8 cellular contexts compared by ENCODE assay signal in genomic region chr12:132597333-132598283, GRCh38. TPM values are rescaled to one million over a fixed set of nuclear protein-coding genes. Genes with fewer than 3 reads are reported as not detected.
DNase-seq lines count a peak whose midpoint lies in the region; ATAC-seq, FAIRE-seq and TF ChIP-seq lines count a peak whose summit lies in the region.

No MANE protein-coding gene starts in this region.

- H3K14ac ChIP-seq in H1 (ENCODE audit: insufficient read length), result no peak overlapping the region

- BruUV-seq in PC-9 (replicated peaks; lab: Mats Ljungman, UMichigan), result no TSS peak

- POLR2A ChIA-PET in PC-9 (lab: Charles Lee; ENCODE audit: unreplicated experiment) (no interaction called here), H1 (lab: Charles Lee; ENCODE audit: partially characterized antibody) (no interaction called here)

- no peak overlapping the region for H3K27ac ChIP-seq in PC-9
- no peak overlapping the region for H3K27ac ChIP-seq in H1 (ENCODE audit: low read depth, low read length)
- H3K27ac ChIP-seq in neural progenitor cell, result no peak overlapping the region

- H3K36me3 ChIP-seq in PC-9 (ENCODE audit: low read depth) (no peaks in the 10 kb centered on the region), H1 (ENCODE audit: control insufficient read depth in 2 of 4, insufficient read depth in 4 of 4, low read length in 3 of 4) (no peaks in the 10 kb centered on the region), neural progenitor cell (no peaks in the 10 kb centered on the region)

- H3K56ac ChIP-seq in H1 (replicated peaks; ENCODE audit: insufficient read length, low read depth, low read length), result no peak overlapping the region

- H2AK5ac ChIP-seq in H1 (ENCODE audit: low read depth, low read length), result no peak overlapping the region

- H2AFZ ChIP-seq in PC-9 (peak overlapping the region; percentile 70; the same call in 1 of the 2 replicates), H1 (ENCODE audit: low read length) (no peak overlapping the region), neural progenitor cell (replicated peaks) (no peak overlapping the region)

- H3K27ac Mint-ChIP-seq in activated CD8-positive, alpha-beta memory T cell treated with anti-CD3 and anti-CD28 coated beads, Interleukin-2, amount 10 ng/mL, durations not matched to agents 7 days and 5 days, result no peak overlapping the region
- no peak overlapping the region for H3K27ac Mint-ChIP-seq in neural progenitor cell

- peaks cover 16% of the 10 kb centered on the region for H3K4me1 Mint-ChIP-seq in activated CD8-positive, alpha-beta memory T cell treated with anti-CD3 and anti-CD28 coated beads, Interleukin-2, amount 10 ng/mL, durations not matched to agents 7 days and 5 days
- peaks cover 41% of the 10 kb centered on the region for H3K4me1 Mint-ChIP-seq in neural progenitor cell

- H3K18ac ChIP-seq in H1 (ENCODE audit: extremely low read depth, low read length), result no peak overlapping the region

- no peak overlapping the region for H2BK5ac ChIP-seq in H1 (ENCODE audit: low read depth, low read length)

- H3K4me2 ChIP-seq in PC-9, result peak overlapping the region; percentile 72
- peak overlapping the region in 1 of 2 experiments; percentile 36; a peak in 2 of 4 replicates for H3K4me2 ChIP-seq in H1 (ENCODE audit: insufficient read depth in 1 of 2, low read depth in 2 of 2, low read length in 2 of 2)
- no peak overlapping the region for H3K4me2 ChIP-seq in neural progenitor cell

- no peak overlapping the region for H3K23ac ChIP-seq in H1 (ENCODE audit: insufficient read length)

- H3K4ac ChIP-seq in H1 (replicated peaks; ENCODE audit: insufficient read length, low read depth, low read length), result peak overlapping the region; percentile 38

- H2BK120ac ChIP-seq in H1 (replicated peaks; ENCODE audit: low read depth, low read length), result no peak overlapping the region

- no peak overlapping the region for H2BK20ac ChIP-seq in H1 (ENCODE audit: low read length)

- H4K20me1 ChIP-seq in PC-9 (ENCODE audit: insufficient read depth) (no peaks in the 10 kb centered on the region), H1 (replicated peaks in 1 of 2; ENCODE audit: control insufficient read depth in 1 of 2, insufficient read depth in 2 of 2, low read length in 2 of 2) (peaks cover 0 to 6% of the 10 kb centered on the region in 2 experiments), neural progenitor cell (ENCODE audit: low read depth) (peaks cover 4% of the 10 kb centered on the region)

- CTCF ChIA-PET in activated CD8-positive, alpha-beta memory T cell treated with anti-CD3 and anti-CD28 coated beads, Interleukin-2, amount 10 ng/mL, durations not matched to agents 7 days and 5 days (lab: Charles Lee), result interaction anchor here (2.2 kb wide), 1 partner anchor 17 kb away, joined by 6 read pairs; no protein-coding TSS in a partner anchor
- CTCF ChIA-PET in PC-9 (lab: Charles Lee) (no interaction called here), H1 (lab: Charles Lee; ENCODE audit: partially characterized antibody) (interaction anchor here (2.4 to 2.8 kb wide), 2 partner anchors 17 to 37 kb away, joined by 6 to 13 read pairs; no protein-coding TSS in a partner anchor)

- H3K23me2 ChIP-seq in H1 (ENCODE audit: low read depth, low read length), result peaks cover 4% of the 10 kb centered on the region; the same call in 1 of the 2 replicates

- peaks cover 29% of the 10 kb centered on the region for H3K27me3 ChIP-seq in PC-9 (ENCODE audit: insufficient read depth, low read depth)
- H3K27me3 ChIP-seq in H1 (replicated peaks in 1 of 4; ENCODE audit: control insufficient read depth in 3 of 4, extremely low read depth in 1 of 4, insufficient read depth in 3 of 4, low read length in 3 of 4), result peaks cover 13 to 60% (median 52%) of the 10 kb centered on the region in 4 experiments
- H3K27me3 ChIP-seq in neural progenitor cell, result peaks cover 92% of the 10 kb centered on the region

- H3K79me1 ChIP-seq in H1 (ENCODE audit: low read depth, low read length), result no peaks in the 10 kb centered on the region

- no peak for TF ChIP-seq POLR2A in H1 (IDR thresholded peaks at IDR 0.05; ENCODE audit: control extremely low read depth in 1 of 2, low read depth in 2 of 2, low read length in 2 of 2)

- H3K4me3 Mint-ChIP-seq in activated CD8-positive, alpha-beta memory T cell treated with anti-CD3 and anti-CD28 coated beads, Interleukin-2, amount 10 ng/mL, durations not matched to agents 7 days and 5 days, result peak overlapping the region; percentile 64
- peak overlapping the region; percentile 73 for H3K4me3 Mint-ChIP-seq in neural progenitor cell

- no peaks in the 10 kb centered on the region for H3K79me2 ChIP-seq in PC-9 (ENCODE audit: low read depth)
- H3K79me2 ChIP-seq in H1 (ENCODE audit: control insufficient read depth in 1 of 2, insufficient read depth in 2 of 2, low read length in 2 of 2), result no peaks in the 10 kb centered on the region
- H3K79me2 ChIP-seq in neural progenitor cell (ENCODE audit: low read depth), result no peaks in the 10 kb centered on the region

- H3K4me1 ChIP-seq in PC-9 (replicated peaks; ENCODE audit: insufficient read depth) (no peaks in the 10 kb centered on the region; the same call in 1 of the 2 replicates), H1 (replicated peaks in 1 of 4; ENCODE audit: control insufficient read depth in 3 of 4, insufficient read depth in 4 of 4, low read length in 3 of 4) (peaks cover 0 to 6% (median 2%) of the 10 kb centered on the region in 4 experiments; a peak in 3 of 7 replicates), neural progenitor cell (peaks cover under 1% of the 10 kb centered on the region)

- H3F3A ChIP-seq in PC-9 (ENCODE audit: insufficient read depth, low read depth), result peaks cover 23% of the 10 kb centered on the region
- H3F3A ChIP-seq in neural progenitor cell (ENCODE audit: low read depth), result peaks cover 14% of the 10 kb centered on the region

- H3K27me3 Mint-ChIP-seq in activated CD8-positive, alpha-beta memory T cell treated with anti-CD3 and anti-CD28 coated beads, Interleukin-2, amount 10 ng/mL, durations not matched to agents 7 days and 5 days, result peaks cover 50% of the 10 kb centered on the region
- H3K27me3 Mint-ChIP-seq in neural progenitor cell (ENCODE audit: insufficient read depth, low read depth), result peaks cover 12% of the 10 kb centered on the region

- no peak overlapping the region for H2BK12ac ChIP-seq in H1 (ENCODE audit: low read depth, low read length)

- H4K8ac ChIP-seq in H1 (ENCODE audit: extremely low read depth, insufficient read depth, low read length), result no peak overlapping the region

- H3K9ac ChIP-seq in H1 (replicated peaks in 1 of 4; ENCODE audit: extremely low read depth in 1 of 4, low read depth in 3 of 4, low read length in 3 of 4) (no peak overlapping the region), neural progenitor cell (no peak overlapping the region)

- no peak for TF ChIP-seq RAD21 in H1 (IDR thresholded peaks at IDR 0.05 in 1 of 2, conservative IDR thresholded peaks at IDR 0.05 in 1 of 2; ENCODE audit: low read depth in 2 of 2, low read length in 2 of 2)

- TF ChIP-seq EP300 in H1 (IDR thresholded peaks at IDR 0.05; ENCODE audit: borderline replicate concordance in 1 of 2, low read depth in 2 of 2, low read length in 2 of 2), result no peak

- intact Hi-C loops in PC-9 (cut with micrococcal nuclease; ENCODE audit: unreplicated experiment), result no loop called here

- TF ChIP-seq CTCF in PC-9 (conservative IDR thresholded peaks at IDR 0.05) (no peak), H1 (IDR thresholded peaks at IDR 0.05; ENCODE audit: control extremely low read depth in 1 of 3, insufficient read depth in 1 of 3, low read depth in 1 of 3, low read length in 3 of 3) (no peak), neural progenitor cell (IDR thresholded peaks at IDR 0.05) (no peak)

- H3K9me3 ChIP-seq in PC-9 (ENCODE audit: insufficient read depth, low read depth) (no peaks in the 10 kb centered on the region), H1 (ENCODE audit: insufficient read depth in 2 of 2, low read depth in 1 of 2, low read length in 1 of 2) (no peaks in the 10 kb centered on the region), neural progenitor cell (ENCODE audit: low read depth) (no peaks in the 10 kb centered on the region)

- no peak for DNase-seq in activated CD8-positive, alpha-beta memory T cell treated with anti-CD3 and anti-CD28 coated beads, Interleukin-2, amount 10 ng/mL, durations not matched to agents 7 days and 5 days
- DNase-seq in activated CD8-positive, alpha-beta memory T cell treated with anti-CD3 and anti-CD28 coated beads, Interleukin-2, amount 50 U/mL, for 48 hours, result no peak
- DNase-seq in PC-9 (peak in 1 of 2 experiments; percentile 32), H1 (ENCODE audit: low read depth in 1 of 2, low spot score in 2 of 2) (peak in 1 of 2 experiments; percentile 62), neural progenitor cell (ENCODE audit: low spot score) (peak; percentile 76), hippocampal formation (lab: John Stamatoyannopoulos, UW) (no peak), AML-193 (lab: John Stamatoyannopoulos, UW) (no peak)

- WGBS in H1 (ENCODE audit: extremely low coverage in 1 of 2, insufficient coverage in 1 of 2, insufficient read length in 1 of 2, insufficient replicate concordance in 2 of 2, low coverage in 1 of 2, low lambda C conversion rate in 2 of 2, missing lambda C conversion rate in 1 of 2), 2 experiments, result 60% methylated on average over 2 of the region's 53 CpGs; no CpG with 5 or more reads in 1 of the 2 experiments

- FAIRE-seq in H1 (lab: Jason Lieb, UNC), result no peak

- H4K5ac ChIP-seq in H1 (ENCODE audit: insufficient read length, low read depth, low read length), result no peak overlapping the region

- no peak overlapping the region for H4K91ac ChIP-seq in H1 (replicated peaks; ENCODE audit: insufficient read length, low read length)

- H3K9me2 ChIP-seq in PC-9 (ENCODE audit: insufficient read depth), result no peaks in the 10 kb centered on the region

- no peaks in the 10 kb centered on the region for H3K9me3 Mint-ChIP-seq in activated CD8-positive, alpha-beta memory T cell treated with anti-CD3 and anti-CD28 coated beads, Interleukin-2, amount 10 ng/mL, durations not matched to agents 7 days and 5 days (ENCODE audit: low read depth)
- H3K9me3 Mint-ChIP-seq in neural progenitor cell, result peaks cover 4% of the 10 kb centered on the region

- H3K4me3 ChIP-seq in PC-9 (peak overlapping the region; percentile 48; the same call in 1 of the 2 replicates), H1 (ENCODE audit: extremely low read depth in 1 of 4, insufficient read depth in 2 of 4, low read depth in 3 of 4, low read length in 4 of 4) (peak overlapping the region in 2 of 4 experiments; percentile 31 to 66; a peak in 3 of 8 replicates), neural progenitor cell (peak overlapping the region; percentile 61)

- H2BK15ac ChIP-seq in H1 (ENCODE audit: low read length), result no peak overlapping the region

- H3K36me3 Mint-ChIP-seq in activated CD8-positive, alpha-beta memory T cell treated with anti-CD3 and anti-CD28 coated beads, Interleukin-2, amount 10 ng/mL, durations not matched to agents 7 days and 5 days, result no peaks in the 10 kb centered on the region
- no peaks in the 10 kb centered on the region for H3K36me3 Mint-ChIP-seq in neural progenitor cell

- ATAC-seq in activated CD8-positive, alpha-beta memory T cell treated with anti-CD3 and anti-CD28 coated beads, Interleukin-2, amount 10 ng/mL, durations not matched to agents 7 days and 5 days, result no peak
- ATAC-seq in HG03571 (IDR thresholded peaks at IDR 0.05; ENCODE audit: unreplicated experiment), result no peak

RNA-seq across cellular contexts. Expression of gene LRCOL1, which starts 12.8 kb away (rescaled TPM):
- total RNA-seq in activated CD8-positive, alpha-beta memory T cell treated with anti-CD3 and anti-CD28 coated beads, Interleukin-2, amount 10 ng/mL, durations not matched to agents 7 days and 5 days, result not detected
- total RNA-seq in PC-9 (2021), result not detected in 2 replicates
- not detected in 2 replicates for total RNA-seq in H1 (2021; fragmentation: NEBNext Ultra II Directional; extraction: Animal tissue kit (Norgen Biotek cat#: 25700))
- polyA plus RNA-seq in H1 (2011; rRNA removed), result 0.42 TPM in 1 of 2 replicates, not detected in the other
- polyA plus RNA-seq in H1 (2011; cell fraction: cytosol; rRNA removed), result 0.18 TPM
- polyA plus RNA-seq in H1 (2011; cell fraction: nucleus; rRNA removed), result 1.6 TPM
- polyA plus RNA-seq in H1 (2012, experiment 1 of 2), result not detected in 4 replicates
- polyA plus RNA-seq in H1 (2012, experiment 2 of 2), result not detected
- not detected for polyA plus RNA-seq in H1 (2013, experiment 1 of 2)
- polyA plus RNA-seq in H1 (2013, experiment 2 of 2), result 0.09 TPM
- polyA minus RNA-seq in H1 (2011; rRNA and poly(A)+ RNA removed), result not detected in 2 replicates
- polyA minus RNA-seq in H1 (2011; cell fraction: cytosol; rRNA and poly(A)+ RNA removed), result not detected
- polyA minus RNA-seq in H1 (2011; cell fraction: nucleus; rRNA and poly(A)+ RNA removed), result not detected
- 0.34 TPM in 1 of 2 replicates, not detected in the other for total RNA-seq in neural progenitor cell (ENCODE audit: low replicate concordance)

RNA-seq across cellular contexts. Expression of gene P2RX2, which starts 21.0 kb away (rescaled TPM):
- total RNA-seq in activated CD8-positive, alpha-beta memory T cell treated with anti-CD3 and anti-CD28 coated beads, Interleukin-2, amount 10 ng/mL, durations not matched to agents 7 days and 5 days, result not detected
- total RNA-seq in PC-9 (2021) (not detected in 2 replicates), neural progenitor cell (ENCODE audit: low replicate concordance) (0.15 TPM in 1 of 2 replicates, not detected in the other)
- 0.84 and 1.5 TPM in 2 replicates for total RNA-seq in H1 (2021; fragmentation: NEBNext Ultra II Directional; extraction: Animal tissue kit (Norgen Biotek cat#: 25700))
- polyA plus RNA-seq in H1 (2011; rRNA removed), result 2.2 and 6.3 TPM in 2 replicates
- 4.0 TPM for polyA plus RNA-seq in H1 (2011; cell fraction: cytosol; rRNA removed)
- 40.4 TPM for polyA plus RNA-seq in H1 (2011; cell fraction: nucleus; rRNA removed)
- polyA plus RNA-seq in H1 (2012, experiment 1 of 2), result 2.0 to 3.0 TPM (median 2.5 TPM) in 4 replicates
- 1.5 TPM for polyA plus RNA-seq in H1 (2012, experiment 2 of 2)
- 1.9 TPM for polyA plus RNA-seq in H1 (2013, experiment 1 of 2)
- 1.7 TPM for polyA plus RNA-seq in H1 (2013, experiment 2 of 2)
- polyA minus RNA-seq in H1 (2011; rRNA and poly(A)+ RNA removed), result 0.50 and 0.54 TPM in 2 replicates
- polyA minus RNA-seq in H1 (2011; cell fraction: cytosol; rRNA and poly(A)+ RNA removed), result 0.59 TPM
- polyA minus RNA-seq in H1 (2011; cell fraction: nucleus; rRNA and poly(A)+ RNA removed), result 2.2 TPM
